ENCODE assay signal across 10 cellular contexts in the genomic region with DNA sequence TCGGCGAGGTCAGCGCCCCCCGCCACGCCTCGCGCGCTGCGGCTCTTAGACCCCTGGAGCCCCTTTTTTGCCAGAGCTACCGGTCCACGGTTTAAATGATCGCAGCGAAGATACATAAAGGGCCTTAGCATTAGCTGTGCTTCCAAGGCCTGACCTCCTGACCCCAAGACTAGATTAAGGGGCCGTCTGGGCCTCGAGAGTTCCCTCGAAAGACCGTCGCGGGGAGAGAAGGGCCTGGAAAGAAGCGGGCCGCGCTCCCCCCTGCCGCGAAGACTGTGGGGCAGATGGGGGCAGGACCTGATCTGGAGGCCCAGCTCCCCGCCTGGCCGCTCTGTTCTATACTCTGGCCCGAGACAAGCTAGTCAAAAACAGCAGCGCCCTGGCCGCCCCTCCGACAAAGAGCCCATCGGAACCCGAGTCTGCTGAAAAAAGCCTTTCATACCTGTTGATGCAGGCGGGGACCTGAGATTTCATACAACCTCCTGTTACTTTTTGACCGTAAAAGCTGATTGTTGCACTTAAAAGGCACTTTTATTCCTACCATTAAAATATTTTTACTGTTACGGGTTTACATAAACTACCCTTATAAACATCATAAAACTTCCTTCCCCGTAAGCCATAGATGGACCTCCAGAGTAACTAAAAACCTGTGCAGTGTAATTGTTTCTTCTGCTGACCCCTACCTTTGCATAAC.
DNase-seq lines count a peak whose midpoint lies in the region; ATAC-seq and TF ChIP-seq lines count a peak whose summit lies in the region.
"Had no signal": no experiment of that assay in that cellular context is flagged by ENCODE, and none has a peak within 500 bp of the region (broad histone marks: within the 10 kb centered on the region; RNA-seq: fewer than 3 reads in every experiment).

No MANE protein-coding gene starts in this region.

- 94% methylated on average over 36 of the region's 36 CpGs for WGBS in right cardiac atrium

- no peaks in the 10 kb centered on the region for H3K9me3 ChIP-seq in DOHH2 (ENCODE audit: control insufficient read depth, insufficient read depth, low read length)
- no peaks in the 10 kb centered on the region for H3K9me3 ChIP-seq in right cardiac atrium (ENCODE audit: control insufficient read depth, low read length)
- H3K9me3 ChIP-seq: transverse colon had no signal

- H3F3A ChIP-seq in DOHH2 (ENCODE audit: control insufficient read depth, insufficient read depth) = peaks cover 64% of the 10 kb centered on the region

- peaks cover 28 to 65% (median 62%) of the 10 kb centered on the region in 3 donors for H3K4me1 Mint-ChIP-seq in T-cell

- H3K36me3 ChIP-seq in DOHH2 (ENCODE audit: control insufficient read depth, low read length) = peaks cover 31% of the 10 kb centered on the region

- H3K27me3 Mint-ChIP-seq in T-cell = no peaks in the 10 kb centered on the region

- no peaks in the 10 kb centered on the region for H3K9me2 ChIP-seq in DOHH2 (replicated peaks; ENCODE audit: control insufficient read depth, low read length)

- DNase-seq in T-cell = no peak
- peak; percentile 12 to 44 (median 35) for DNase-seq in right cardiac atrium
- DNase-seq in posterior vena cava (ENCODE audit: low spot score) = peak; percentile 75
- DNase-seq in DMS153 (lab: John Stamatoyannopoulos, UW) = no peak
- DNase-seq: DMS79 treated with DMSO at 0.1 percent for 48 hours had no signal

- H3K27ac ChIP-seq in DOHH2 (ENCODE audit: low read depth, low read length) (peak overlapping the region; percentile 87), right cardiac atrium (ENCODE audit: low read length) (no peak overlapping the region)

- TF ChIP-seq CTCF in DOHH2 (IDR thresholded peaks at IDR 0.05; ENCODE audit: low read depth, low read length, poor library complexity, severe bottlenecking) = no peak

- no peaks in the 10 kb centered on the region for H3K27me3 ChIP-seq in DOHH2 (ENCODE audit: control insufficient read depth, low read length)
- no peaks in the 10 kb centered on the region for H3K27me3 ChIP-seq in right cardiac atrium (ENCODE audit: control insufficient read depth, insufficient read depth)
- H3K27me3 ChIP-seq: transverse colon had no signal

- POLR2A ChIA-PET in T-cell (lab: Charles Lee) = interaction anchor here in 1 of 2 donors (1.0 kb wide), 1 partner anchor 9 kb away, joined by 3 read pairs; no protein-coding TSS in a partner anchor

- peaks cover 10% of the 10 kb centered on the region for H3K36me3 Mint-ChIP-seq in T-cell

- H4K20me1 ChIP-seq in DOHH2 (ENCODE audit: control insufficient read depth, insufficient read depth, low read depth, low read length) = no peaks in the 10 kb centered on the region

- intact Hi-C loops in right cardiac atrium (cut with DNase I) = no loop called here
- intact Hi-C loops in posterior vena cava (cut with DNase I) = no loop called here

- H3K79me2 ChIP-seq in DOHH2 (ENCODE audit: control insufficient read depth, low read length) = peaks cover 19% of the 10 kb centered on the region

- CTCF ChIA-PET in T-cell (lab: Charles Lee) = interaction anchor here (0.6 to 2.9 kb wide), 5 partner anchors 10 to 101 kb away, joined by 3 to 18 read pairs (median 3); no protein-coding TSS in a partner anchor

- ATAC-seq in T-cell (replicated peaks in 1 of 4) = no peak
- no peak for ATAC-seq in right cardiac atrium
- ATAC-seq in activated CD4-positive, CD25-positive, alpha-beta regulatory T cell treated with anti-CD3 and anti-CD28 coated beads, Interleukin-2, amount 50 U/mL, for 24 hours = no peak
- ATAC-seq in GM19467 (IDR thresholded peaks at IDR 0.05; ENCODE audit: unreplicated experiment) = no peak
- ATAC-seq in GM21529 (IDR thresholded peaks at IDR 0.05; ENCODE audit: unreplicated experiment) = no peak

- peak overlapping the region; percentile 46 for H3K4me2 ChIP-seq in DOHH2 (ENCODE audit: low read length)

- no peak overlapping the region for H3K4me3 ChIP-seq in DOHH2 (ENCODE audit: low read length)
- H3K4me3 ChIP-seq in right cardiac atrium (ENCODE audit: low read length) = no peak overlapping the region

- peak overlapping the region; percentile 66 to 99 for H3K27ac Mint-ChIP-seq in T-cell

- H3K4me1 ChIP-seq in DOHH2 (ENCODE audit: control insufficient read depth, low read length) (peaks cover 97% of the 10 kb centered on the region), right cardiac atrium (ENCODE audit: control insufficient read depth, insufficient read depth, low read length) (peaks cover 2% of the 10 kb centered on the region)

- H3K9me3 Mint-ChIP-seq in T-cell = no peaks in the 10 kb centered on the region

- H3K4me3 Mint-ChIP-seq in T-cell = peak overlapping the region; percentile 67 to 92 (median 68)

Comparison
In these comparisons a context has a peak if more than half of its experiments do, and no peak if none do; other contexts are left out.
1. DNase-seq: peak in right cardiac atrium (3 of 3) and posterior vena cava (single experiment); none in T-cell (0 of 34) and DMS153 (single experiment).